In the genomic region with DNA sequence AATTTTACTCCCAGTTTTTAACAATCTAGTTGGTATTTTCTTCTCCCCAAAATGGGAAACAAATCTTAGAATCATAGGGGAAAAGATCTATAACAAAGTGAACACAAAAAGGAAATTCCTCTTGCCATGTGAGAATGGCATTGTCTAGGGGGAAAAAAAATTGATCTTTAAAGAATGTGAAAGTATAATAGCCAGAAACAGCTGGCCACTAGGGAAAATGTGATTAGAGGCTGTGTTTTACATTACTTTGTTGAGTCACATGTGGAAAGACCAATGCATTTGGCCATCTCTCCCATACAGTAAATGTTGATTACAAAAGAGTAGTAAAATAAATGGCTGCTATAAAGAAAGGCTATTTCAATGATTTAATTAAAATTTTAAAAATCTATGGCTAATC, we compare ENCODE assay signal across 11 cellular contexts. TPM values are rescaled to one million over a fixed set of nuclear protein-coding genes. Genes with fewer than 3 reads are reported as not detected.
DNase-seq lines count a peak whose midpoint lies in the region; ATAC-seq, FAIRE-seq and TF ChIP-seq lines count a peak whose summit lies in the region.
"Had no signal": no experiment of that assay in that cellular context is flagged by ENCODE, and none has a peak within 500 bp of the region (broad histone marks: within the 10 kb centered on the region; RNA-seq: fewer than 3 reads in every experiment).

No MANE protein-coding gene starts in this region.

- no peaks in the 10 kb centered on the region for H3K79me2 ChIP-seq in astrocyte (ENCODE audit: insufficient read depth, low read length)

- no peaks in the 10 kb centered on the region for H3K36me3 ChIP-seq in astrocyte (ENCODE audit: insufficient read depth, low read length)
- no peaks in the 10 kb centered on the region for H3K36me3 ChIP-seq in skeletal muscle tissue (ENCODE audit: control insufficient read depth in 3 of 3, insufficient read depth in 3 of 3, low read length in 3 of 3)

- H2AFZ ChIP-seq in astrocyte (ENCODE audit: low read depth, low read length) = no peak overlapping the region

- H3K9me3 ChIP-seq in astrocyte (ENCODE audit: insufficient read depth, low read depth, low read length) (no peaks in the 10 kb centered on the region), skeletal muscle tissue (ENCODE audit: control insufficient read depth in 3 of 3, low read length in 3 of 3) (no peaks in the 10 kb centered on the region)

- ATAC-seq in HG03439 (IDR thresholded peaks at IDR 0.05; ENCODE audit: unreplicated experiment) = no peak
- no peak for ATAC-seq in GM21619 (IDR thresholded peaks at IDR 0.05; ENCODE audit: unreplicated experiment)
- ATAC-seq: CD8-positive, alpha-beta T cell had no signal

- H3K9me3 Mint-ChIP-seq in astrocyte (ENCODE audit: unreplicated experiment) = no peaks in the 10 kb centered on the region
- H3K9me3 Mint-ChIP-seq: CD8-positive, alpha-beta T cell had no signal

- no peaks in the 10 kb centered on the region for H4K20me1 ChIP-seq in astrocyte (ENCODE audit: insufficient read depth, low read length)

- no peak overlapping the region for H3K4me3 Mint-ChIP-seq in astrocyte (ENCODE audit: unreplicated experiment)
- H3K4me3 Mint-ChIP-seq: CD8-positive, alpha-beta T cell had no signal

- no peaks in the 10 kb centered on the region for H3K27me3 ChIP-seq in astrocyte (ENCODE audit: insufficient read depth, low read length)
- no peaks in the 10 kb centered on the region for H3K27me3 ChIP-seq in skeletal muscle tissue (ENCODE audit: control insufficient read depth in 3 of 3, insufficient read depth in 3 of 3, low read length in 3 of 3)

- TF ChIP-seq POLR2A in lower leg skin (IDR thresholded peaks at IDR 0.05) = no peak

- H3K27me3 Mint-ChIP-seq in astrocyte (ENCODE audit: low read depth, unreplicated experiment) = no peaks in the 10 kb centered on the region

- no peak for FAIRE-seq in astrocyte (lab: Jason Lieb, UNC)

- H3K4me1 Mint-ChIP-seq in astrocyte (ENCODE audit: low read depth, unreplicated experiment) = peaks cover 29% of the 10 kb centered on the region

- H3K4me3 ChIP-seq in astrocyte (ENCODE audit: insufficient read depth, low read depth, low read length) = no peak overlapping the region
- no peak overlapping the region for H3K4me3 ChIP-seq in skeletal muscle tissue (ENCODE audit: low read length in 3 of 3)
- no peak overlapping the region for H3K4me3 ChIP-seq in lower leg skin (ENCODE audit: low read depth, poor library complexity, severe bottlenecking)

- H3K27ac ChIP-seq in astrocyte (ENCODE audit: low read depth, low read length) = peak overlapping the region; percentile 46
- peak overlapping the region; percentile 55 for H3K27ac ChIP-seq in skeletal muscle tissue (ENCODE audit: low read depth, low read length)

- intact Hi-C loops in lower leg skin (cut with DNase I; ENCODE audit: low total_unique reads) = no loop called here

- TF ChIP-seq CTCF in astrocyte (IDR thresholded peaks at IDR 0.05; ENCODE audit: insufficient read depth, low read depth, low read length) (no peak), lower leg skin (IDR thresholded peaks at IDR 0.05) (no peak)

- H3K4me1 ChIP-seq in astrocyte (ENCODE audit: insufficient read depth, low read length) = peaks cover 15% of the 10 kb centered on the region
- peaks cover 2 to 11% (median 5%) of the 10 kb centered on the region in 3 donors for H3K4me1 ChIP-seq in skeletal muscle tissue (ENCODE audit: control insufficient read depth in 3 of 3, insufficient read depth in 3 of 3, low read length in 3 of 3)

- DNase-seq in HS-27A (ENCODE audit: low read depth) (peak; percentile 24), astrocyte (ENCODE audit: low read depth) (peak; percentile 4), glomerular endothelial cell (ENCODE audit: extremely low read depth, low read depth, low spot score) (peak; percentile 76), islet precursor cell (no peak), lower leg skin (ENCODE audit: low spot score in 2 of 2) (no peak)
- DNase-seq: activated T-cell treated with anti-CD3 and anti-CD28 coated beads, Interleukin-2, amount 50 U/mL, for 48 hours; CD8-positive, alpha-beta T cell; NCI-H146 had no signal

- H3K27ac Mint-ChIP-seq in astrocyte (ENCODE audit: unreplicated experiment) = peak overlapping the region; percentile 54
- H3K27ac Mint-ChIP-seq: CD8-positive, alpha-beta T cell had no signal

- peak overlapping the region; percentile 73 for H3K4me2 ChIP-seq in astrocyte (ENCODE audit: low read length)

- H3K9ac ChIP-seq in astrocyte (ENCODE audit: low read length) = peak overlapping the region; percentile 22
- H3K9ac ChIP-seq in skeletal muscle tissue (ENCODE audit: low read depth in 1 of 3, low read length in 3 of 3) = no peak overlapping the region

- H3K36me3 Mint-ChIP-seq in astrocyte (ENCODE audit: low read depth, unreplicated experiment) = peaks cover 2% of the 10 kb centered on the region

RNA-seq across cellular contexts. Expression of a gene that starts 30.7 kb away (rescaled TPM):
- 5.7 and 7.5 TPM in 2 replicates for total RNA-seq in astrocyte
- total RNA-seq in glomerular endothelial cell = 8.5 and 19.3 TPM in 2 replicates
- 12.5 TPM for total RNA-seq in skeletal muscle tissue
- 10 to 100 TPM in 1 of 4 donors, 1 to 10 TPM in 3; 3.3 to 12.2 (median 6.1) TPM for total RNA-seq in lower leg skin

RNA-seq across cellular contexts. Expression of a gene that starts 31.0 kb away (rescaled TPM):
- total RNA-seq in astrocyte = 10.4 and 10.7 TPM in 2 replicates
- 14.3 and 27.8 TPM in 2 replicates for total RNA-seq in glomerular endothelial cell
- total RNA-seq in skeletal muscle tissue = 16.7 TPM
- 10 to 100 TPM; 17.5 to 27.0 (median 21.4) TPM for total RNA-seq in lower leg skin

RNA-seq across cellular contexts. Expression of a gene that starts 31.2 kb away (rescaled TPM):
- total RNA-seq in astrocyte (23.2 and 24.4 TPM in 2 replicates), glomerular endothelial cell (38.5 and 66.5 TPM in 2 replicates), skeletal muscle tissue (27.1 TPM), lower leg skin (10 to 100 TPM; 10.2 to 23.8 (median 13.4) TPM)

Comparison
In these comparisons a context has a peak if more than half of its experiments do, and no peak if none do; other contexts are left out.
1. DNase-seq: peak in HS-27A (single experiment), astrocyte (single experiment) and glomerular endothelial cell (single experiment); none in islet precursor cell (single experiment) and lower leg skin (0 of 2).